In genomic region chr3:16361087-16361486, GRCh38 we compare ENCODE assay signal across 17 cellular contexts.
DNase-seq lines count a peak whose midpoint lies in the region; ATAC-seq and TF ChIP-seq lines count a peak whose summit lies in the region.
"Had no signal": no experiment of that assay in that cellular context is flagged by ENCODE, and none has a peak within 500 bp of the region (broad histone marks: within the 10 kb centered on the region; RNA-seq: fewer than 3 reads in every experiment).

No MANE protein-coding gene starts in this region.

- H3K79me2 ChIP-seq in DOHH2 (ENCODE audit: control insufficient read depth, low read length), result peaks cover 94% of the 10 kb centered on the region

- intact Hi-C loops in Right ventricle myocardium inferior (cut with DNase I), result no loop called here
- intact Hi-C loops in activated T-helper 2 cell treated with anti-CD3 and anti-CD28 coated beads, Interferon-gamma antibody, Interleukin-2, Interleukin-4, amounts not matched to agents 10 μg/mL and 5 μg/mL and 100 μg/mL, durations not matched to agents 14 hours and 24 hours and 36 hours (cut with micrococcal nuclease), result no loop called here
- intact Hi-C loops in naive thymus-derived CD4-positive, alpha-beta T cell (cut with micrococcal nuclease), result loop anchor here in 1 of 2 donors (2.0 kb wide), 1 partner anchor 14 kb away; no protein-coding TSS in a partner anchor

- DNase-seq in Right ventricle myocardium inferior (ENCODE audit: missing footprints) (no peak), right atrium auricular region (ENCODE audit: low spot score) (no peak), NCI-H510A treated with DMSO at 0.1 percent for 48 hours (lab: John Stamatoyannopoulos, UW) (no peak)
- no peak for DNase-seq in activated T-helper 2 cell treated with anti-CD3 and anti-CD28 coated beads, Interferon-gamma antibody, Interleukin-2, Interleukin-4, amounts not matched to agents 10 μg/mL and 5 μg/mL and 100 μg/mL, durations not matched to agents 14 hours and 24 hours and 36 hours (ENCODE audit: low spot score)
- no peak for DNase-seq in naive thymus-derived CD4-positive, alpha-beta T cell
- DNase-seq: C1 segment of cervical spinal cord, Caco-2, H7, MG63, NCI-H1092, NCI-H146, NCI-H2081, NCI-H82, PC-9 had no signal

- H3K27me3 Mint-ChIP-seq in activated T-helper 2 cell treated with anti-CD3 and anti-CD28 coated beads, Interferon-gamma antibody, Interleukin-2, Interleukin-4, amounts not matched to agents 10 μg/mL and 5 μg/mL and 100 μg/mL, durations not matched to agents 14 hours and 24 hours and 36 hours (ENCODE audit: low read depth), result no peaks in the 10 kb centered on the region
- H3K27me3 Mint-ChIP-seq in naive thymus-derived CD4-positive, alpha-beta T cell, result no peaks in the 10 kb centered on the region
- no peaks in the 10 kb centered on the region for H3K27me3 Mint-ChIP-seq in stimulated activated memory B cell treated with anti-CD40 and anti-IgM and Interleukin-4, amounts not matched to agents 10 μg/mL and 1 μg/mL and 100 μg/mL, for 72 hours

- POLR2A ChIA-PET in naive thymus-derived CD4-positive, alpha-beta T cell (lab: Charles Lee), result interaction anchor here (0.5 to 1.5 kb wide), 2 partner anchors 19 to 69 kb away, joined by 3 to 4 read pairs; no protein-coding TSS in a partner anchor

- H3K4me1 ChIP-seq in right atrium auricular region (peaks cover 0 to 6% of the 10 kb centered on the region in 2 donors), DOHH2 (ENCODE audit: control insufficient read depth, low read length) (peaks cover 85% of the 10 kb centered on the region)
- H3K4me1 ChIP-seq in naive thymus-derived CD4-positive, alpha-beta T cell (ENCODE audit: control insufficient read depth in 2 of 2, insufficient read depth in 2 of 2, low read length in 2 of 2), result no peaks in the 10 kb centered on the region
- H3K4me1 ChIP-seq: Caco-2 had no signal

- no peak for TF ChIP-seq CTCF in right atrium auricular region (IDR thresholded peaks at IDR 0.05)
- no peak for TF ChIP-seq CTCF in DOHH2 (IDR thresholded peaks at IDR 0.05; ENCODE audit: low read depth, low read length, poor library complexity, severe bottlenecking)

- H3K4me2 ChIP-seq in DOHH2 (ENCODE audit: low read length), result 0 out of 2 replicates have a peak overlapping the region, but pooled peaks have one; percentile 0
- H3K4me2 ChIP-seq: PC-9 had no signal

- no peak overlapping the region for H3K4me3 Mint-ChIP-seq in activated T-helper 2 cell treated with anti-CD3 and anti-CD28 coated beads, Interferon-gamma antibody, Interleukin-2, Interleukin-4, amounts not matched to agents 10 μg/mL and 5 μg/mL and 100 μg/mL, durations not matched to agents 14 hours and 24 hours and 36 hours (ENCODE audit: low read depth)
- H3K4me3 Mint-ChIP-seq in naive thymus-derived CD4-positive, alpha-beta T cell, result no peak overlapping the region
- no peak overlapping the region for H3K4me3 Mint-ChIP-seq in stimulated activated memory B cell treated with anti-CD40 and anti-IgM and Interleukin-4, amounts not matched to agents 10 μg/mL and 1 μg/mL and 100 μg/mL, for 72 hours

- H3K36me3 Mint-ChIP-seq in activated T-helper 2 cell treated with anti-CD3 and anti-CD28 coated beads, Interferon-gamma antibody, Interleukin-2, Interleukin-4, amounts not matched to agents 10 μg/mL and 5 μg/mL and 100 μg/mL, durations not matched to agents 14 hours and 24 hours and 36 hours (ENCODE audit: low read depth), result peaks cover 57% of the 10 kb centered on the region
- H3K36me3 Mint-ChIP-seq in naive thymus-derived CD4-positive, alpha-beta T cell, result peaks cover 23 to 59% (median 28%) of the 10 kb centered on the region in 5 donors
- peaks cover 88% of the 10 kb centered on the region for H3K36me3 Mint-ChIP-seq in stimulated activated memory B cell treated with anti-CD40 and anti-IgM and Interleukin-4, amounts not matched to agents 10 μg/mL and 1 μg/mL and 100 μg/mL, for 72 hours

- H3F3A ChIP-seq in DOHH2 (ENCODE audit: control insufficient read depth, insufficient read depth), result 0 out of 2 replicates have a peak, but pooled peaks cover 2% of the 10 kb centered on the region

- peak overlapping the region; percentile 13 for H3K27ac Mint-ChIP-seq in activated T-helper 2 cell treated with anti-CD3 and anti-CD28 coated beads, Interferon-gamma antibody, Interleukin-2, Interleukin-4, amounts not matched to agents 10 μg/mL and 5 μg/mL and 100 μg/mL, durations not matched to agents 14 hours and 24 hours and 36 hours
- H3K27ac Mint-ChIP-seq in naive thymus-derived CD4-positive, alpha-beta T cell, result peak overlapping the region in 8 of 9 donors; percentile 1 to 66 (median 28)
- H3K27ac Mint-ChIP-seq in stimulated activated memory B cell treated with anti-CD40 and anti-IgM and Interleukin-4, amounts not matched to agents 10 μg/mL and 1 μg/mL and 100 μg/mL, for 72 hours, result no peak overlapping the region

- H3K4me3 ChIP-seq in right atrium auricular region, result no peak overlapping the region
- no peak overlapping the region for H3K4me3 ChIP-seq in DOHH2 (ENCODE audit: low read length)
- H3K4me3 ChIP-seq in naive thymus-derived CD4-positive, alpha-beta T cell (ENCODE audit: low read length), result no peak overlapping the region
- H3K4me3 ChIP-seq: MG63, PC-9 had no signal

- CTCF ChIA-PET in naive thymus-derived CD4-positive, alpha-beta T cell (lab: Charles Lee), result no interaction called here

- no peaks in the 10 kb centered on the region for H3K9me3 Mint-ChIP-seq in activated T-helper 2 cell treated with anti-CD3 and anti-CD28 coated beads, Interferon-gamma antibody, Interleukin-2, Interleukin-4, amounts not matched to agents 10 μg/mL and 5 μg/mL and 100 μg/mL, durations not matched to agents 14 hours and 24 hours and 36 hours
- peaks cover 0 to 5% (median 0%) of the 10 kb centered on the region in 11 donors for H3K9me3 Mint-ChIP-seq in naive thymus-derived CD4-positive, alpha-beta T cell
- no peaks in the 10 kb centered on the region for H3K9me3 Mint-ChIP-seq in stimulated activated memory B cell treated with anti-CD40 and anti-IgM and Interleukin-4, amounts not matched to agents 10 μg/mL and 1 μg/mL and 100 μg/mL, for 72 hours

- H3K9me3 ChIP-seq in right atrium auricular region (no peaks in the 10 kb centered on the region), DOHH2 (ENCODE audit: control insufficient read depth, insufficient read depth, low read length) (no peaks in the 10 kb centered on the region)
- H3K9me3 ChIP-seq in naive thymus-derived CD4-positive, alpha-beta T cell (ENCODE audit: control insufficient read depth in 2 of 3, low read length in 3 of 3), result no peaks in the 10 kb centered on the region
- H3K9me3 ChIP-seq: Caco-2, MG63 had no signal

- peak; percentile 56 for ATAC-seq in Right ventricle myocardium inferior
- ATAC-seq in naive thymus-derived CD4-positive, alpha-beta T cell, result no peak
- ATAC-seq in stimulated activated memory B cell treated with anti-CD40 and anti-IgM and Interleukin-4, amounts not matched to agents 10 μg/mL and 1 μg/mL and 100 μg/mL, for 72 hours, result no peak
- ATAC-seq in HG03520 (IDR thresholded peaks at IDR 0.05; ENCODE audit: unreplicated experiment), result no peak

- no peaks in the 10 kb centered on the region for H3K9me2 ChIP-seq in DOHH2 (replicated peaks; ENCODE audit: control insufficient read depth, low read length)

- H3K27ac ChIP-seq in right atrium auricular region (no peak overlapping the region), DOHH2 (ENCODE audit: low read depth, low read length) (peak overlapping the region; percentile 11)
- no peak overlapping the region for H3K27ac ChIP-seq in naive thymus-derived CD4-positive, alpha-beta T cell (ENCODE audit: low read depth, low read length)
- H3K27ac ChIP-seq: PC-9 had no signal

- H3K27me3 ChIP-seq in right atrium auricular region (no peaks in the 10 kb centered on the region), DOHH2 (ENCODE audit: control insufficient read depth, low read length) (no peaks in the 10 kb centered on the region)
- no peaks in the 10 kb centered on the region for H3K27me3 ChIP-seq in naive thymus-derived CD4-positive, alpha-beta T cell (ENCODE audit: control insufficient read depth in 2 of 2, insufficient read depth in 2 of 2, low read length in 2 of 2)
- H3K27me3 ChIP-seq: MG63 had no signal

- peaks cover 21% of the 10 kb centered on the region for H3K4me1 Mint-ChIP-seq in activated T-helper 2 cell treated with anti-CD3 and anti-CD28 coated beads, Interferon-gamma antibody, Interleukin-2, Interleukin-4, amounts not matched to agents 10 μg/mL and 5 μg/mL and 100 μg/mL, durations not matched to agents 14 hours and 24 hours and 36 hours (ENCODE audit: low read depth)
- peaks cover 14 to 56% (median 49%) of the 10 kb centered on the region in 7 donors for H3K4me1 Mint-ChIP-seq in naive thymus-derived CD4-positive, alpha-beta T cell
- peaks cover 35% of the 10 kb centered on the region for H3K4me1 Mint-ChIP-seq in stimulated activated memory B cell treated with anti-CD40 and anti-IgM and Interleukin-4, amounts not matched to agents 10 μg/mL and 1 μg/mL and 100 μg/mL, for 72 hours

- H3K36me3 ChIP-seq in right atrium auricular region (peaks cover 4% of the 10 kb centered on the region), DOHH2 (ENCODE audit: control insufficient read depth, low read length) (peaks cover 97% of the 10 kb centered on the region)
- H3K36me3 ChIP-seq in naive thymus-derived CD4-positive, alpha-beta T cell (ENCODE audit: control insufficient read depth in 2 of 3, insufficient read depth in 3 of 3, low read length in 3 of 3), result peaks cover 4 to 48% (median 6%) of the 10 kb centered on the region in 3 experiments
- H3K36me3 ChIP-seq: MG63 had no signal

- H4K20me1 ChIP-seq in DOHH2 (ENCODE audit: control insufficient read depth, insufficient read depth, low read depth, low read length), result no peaks in the 10 kb centered on the region
